27 cellular contexts compared by ENCODE assay signal in genomic region chr12:16674885-16675284, GRCh38.
"Had no signal": no experiment of that assay in that cellular context is flagged by ENCODE, and none has a peak within 500 bp of the region (broad histone marks: within the 10 kb centered on the region; RNA-seq: fewer than 3 reads in every experiment).

No MANE protein-coding gene starts in this region.

- H3K4me3 ChIP-seq: cardiac muscle cell, Peyer's patch, SJCRH30 had no signal

- H3K4me3 Mint-ChIP-seq: activated CD8-positive, alpha-beta T cell treated with anti-CD3 and anti-CD28 coated beads, Interleukin-2, amount 10 ng/mL, durations not matched to agents 7 days and 5 days; activated naive CD8-positive, alpha-beta T cell treated with anti-CD3 and anti-CD28 coated beads, Interleukin-2, amount 50 U/mL, for 24 hours; activated T-cell treated with anti-CD3 and anti-CD28 coated beads, Interleukin-2, amount 50 U/mL, for 4 hours; T-helper 1 cell treated with Interleukin-12 subunit alpha and Interleukin-12 subunit beta and Interleukin-4 antibody, amounts not matched to agents 30 μg/mL and 1 μg/mL, for 36 hours had no signal

- H3K27ac Mint-ChIP-seq: activated CD8-positive, alpha-beta T cell treated with anti-CD3 and anti-CD28 coated beads, Interleukin-2, amount 10 ng/mL, durations not matched to agents 7 days and 5 days; activated naive CD4-positive, alpha-beta T cell treated with anti-CD3 and anti-CD28 coated beads, Interleukin-2, amount 50 U/mL, for 72 hours; activated naive CD8-positive, alpha-beta T cell treated with anti-CD3 and anti-CD28 coated beads, Interleukin-2, amount 50 U/mL, for 24 hours; T-helper 1 cell treated with Interleukin-12 subunit alpha and Interleukin-12 subunit beta and Interleukin-4 antibody, amounts not matched to agents 30 μg/mL and 1 μg/mL, for 36 hours had no signal

- H3K27me3 Mint-ChIP-seq: activated naive CD8-positive, alpha-beta T cell treated with anti-CD3 and anti-CD28 coated beads, Interleukin-2, amount 50 U/mL, for 24 hours had no signal

- DNase-seq: activated CD4-positive, alpha-beta T cell treated with anti-CD3 and anti-CD28 coated beads for 4 hours; activated CD4-positive, alpha-beta T cell treated with anti-CD3 and anti-CD28 coated beads, Interleukin-2, amount 50 U/mL, for 4 hours; activated CD8-positive, alpha-beta T cell treated with anti-CD3 and anti-CD28 coated beads, Interleukin-2, amount 10 ng/mL, durations not matched to agents 7 days and 5 days; activated effector memory CD4-positive, alpha-beta T cell treated with anti-CD3 and anti-CD28 coated beads, Interleukin-2, amount 50 U/mL, for 16 hours; activated naive CD4-positive, alpha-beta T cell treated with Interleukin-2 at 50 U/mL for 16 hours; activated naive CD8-positive, alpha-beta T cell treated with anti-CD3 and anti-CD28 coated beads, Interleukin-2, amount 50 U/mL, for 24 hours; activated T-cell treated with anti-CD3 and anti-CD28 coated beads, Interleukin-2, amount 50 U/mL, for 4 hours; amniotic stem cell; brain microvascular endothelial cell; MV-4-11; NCI-H1105; NCI-H1436; NCI-H1694 treated with DMSO at 0.1 percent for 48 hours; NCI-H2029 treated with DMSO at 0.1 percent for 48 hours; NCI-H345; NCI-H510A; NCI-H82; OCI-M1; Peyer's patch; Right ventricle myocardium superior; SJCRH30 had no signal

- H3K36me3 Mint-ChIP-seq: activated naive CD4-positive, alpha-beta T cell treated with anti-CD3 and anti-CD28 coated beads, Interleukin-2, amount 50 U/mL, for 72 hours had no signal

- H3K9me3 ChIP-seq: Peyer's patch, SJCRH30 had no signal

- H3K27ac ChIP-seq: brain microvascular endothelial cell, cardiac muscle cell, Peyer's patch, RWPE1, SJCRH30 had no signal

- H3K36me3 ChIP-seq: brain microvascular endothelial cell, cardiac muscle cell, Peyer's patch, SJCRH30 had no signal

- H3K4me1 ChIP-seq: Peyer's patch, SJCRH30 had no signal

- ATAC-seq: activated CD4-positive, CD25-positive, alpha-beta regulatory T cell treated with anti-CD3 and anti-CD28 coated beads, Interleukin-2, amount 50 U/mL, for 24 hours; activated CD8-positive, alpha-beta T cell treated with anti-CD3 and anti-CD28 coated beads, Interleukin-2, amount 10 ng/mL, durations not matched to agents 7 days and 5 days; activated naive CD4-positive, alpha-beta T cell treated with anti-CD3 and anti-CD28 coated beads, Interleukin-2, amount 50 U/mL, for 72 hours; activated naive CD8-positive, alpha-beta T cell treated with anti-CD3 and anti-CD28 coated beads, Interleukin-2, amount 50 U/mL, for 24 hours; activated T-cell treated with anti-CD3 and anti-CD28 coated beads, Interleukin-2, amount 50 U/mL, for 4 hours; SK-N-SH treated with all-trans-retinoic acid at 6 μM for 48 hours had no signal

- H3K9me3 Mint-ChIP-seq: T-helper 1 cell treated with Interleukin-12 subunit alpha and Interleukin-12 subunit beta and Interleukin-4 antibody, amounts not matched to agents 30 μg/mL and 1 μg/mL, for 36 hours had no signal

- H3K27me3 ChIP-seq: brain microvascular endothelial cell, cardiac muscle cell, Peyer's patch, SJCRH30 had no signal

- H3K4me1 Mint-ChIP-seq: activated naive CD8-positive, alpha-beta T cell treated with anti-CD3 and anti-CD28 coated beads, Interleukin-2, amount 50 U/mL, for 24 hours had no signal
